Comparison of ENCODE assay signal across 14 cellular contexts in the genomic region with DNA sequence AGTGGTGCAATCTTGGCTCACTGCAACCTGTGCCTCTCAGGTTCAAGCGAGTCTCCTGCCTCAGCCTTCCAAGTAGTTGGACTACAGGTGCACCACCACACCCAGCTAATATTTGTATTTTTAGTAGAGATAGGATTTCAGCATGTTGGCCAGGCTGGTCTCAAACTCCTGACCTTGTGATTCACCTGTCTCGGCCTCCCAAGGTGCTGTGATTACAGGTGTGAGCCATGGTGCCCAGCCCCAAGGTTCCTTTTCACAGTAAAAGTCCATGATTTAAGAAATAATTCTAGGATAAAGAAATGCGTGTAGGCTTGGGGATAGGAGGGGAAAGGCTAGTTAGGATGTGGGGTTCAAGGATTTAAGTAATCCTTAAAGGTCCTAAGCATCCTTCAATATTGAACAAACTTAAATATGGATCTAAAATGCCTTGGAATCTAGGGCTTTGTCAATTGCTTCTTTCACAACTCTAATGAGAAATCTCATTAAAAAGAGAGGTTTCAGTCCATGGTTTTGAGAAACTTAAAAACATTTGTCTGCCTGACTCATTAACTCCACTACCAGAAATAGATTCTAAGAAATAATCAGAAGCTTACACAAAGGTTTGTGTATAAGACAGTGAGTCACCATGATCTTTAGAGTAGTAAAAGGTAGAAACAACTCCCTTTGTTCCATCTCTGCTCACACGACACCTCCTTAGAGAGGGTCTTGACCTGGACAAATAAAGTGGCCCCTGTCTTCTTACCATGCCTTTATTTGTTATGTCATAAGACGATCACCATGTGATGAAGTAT.
DNase-seq lines count a peak whose midpoint lies in the region; ATAC-seq, FAIRE-seq and TF ChIP-seq lines count a peak whose summit lies in the region.
"Had no signal": no experiment of that assay in that cellular context is flagged by ENCODE, and none has a peak within 500 bp of the region (broad histone marks: within the 10 kb centered on the region; RNA-seq: fewer than 3 reads in every experiment).

No MANE protein-coding gene starts in this region.

- CTCF ChIA-PET in activated CD4-positive, alpha-beta T cell treated with anti-CD3 and anti-CD28 coated beads for 36 hours (lab: Charles Lee), result interaction anchor here (0.9 to 1.5 kb wide), 4 partner anchors 14 to 101 kb away, joined by 3 to 6 read pairs (median 3); no protein-coding TSS in a partner anchor

- peaks cover 15% of the 10 kb centered on the region for H3K36me3 Mint-ChIP-seq in activated CD4-positive, alpha-beta T cell treated with anti-CD3 and anti-CD28 coated beads for 36 hours (ENCODE audit: low read depth)

- FAIRE-seq in HTR-8/SVneo (lab: Jason Lieb, UNC), result no peak
- FAIRE-seq: A204.1, colon had no signal

- no peaks in the 10 kb centered on the region for H3F3A ChIP-seq in smooth muscle cell (ENCODE audit: low read depth)

- H3K27me3 ChIP-seq in RWPE2 (ENCODE audit: insufficient read depth, poor library complexity, severe bottlenecking) (no peaks in the 10 kb centered on the region), smooth muscle cell (ENCODE audit: low read depth) (no peaks in the 10 kb centered on the region)
- H3K27me3 ChIP-seq: SJCRH30 had no signal

- H4K20me1 ChIP-seq in smooth muscle cell (ENCODE audit: low read depth), result no peaks in the 10 kb centered on the region

- H3K4me1 ChIP-seq in RWPE2 (ENCODE audit: insufficient read depth, poor library complexity, severe bottlenecking) (peaks cover 41% of the 10 kb centered on the region), smooth muscle cell (ENCODE audit: low read depth) (peaks cover 8% of the 10 kb centered on the region)

- H3K4me1 Mint-ChIP-seq in activated CD4-positive, alpha-beta T cell treated with anti-CD3 and anti-CD28 coated beads for 36 hours, result peaks cover 71% of the 10 kb centered on the region

- peak overlapping the region; percentile 85 for H3K27ac Mint-ChIP-seq in activated CD4-positive, alpha-beta T cell treated with anti-CD3 and anti-CD28 coated beads for 36 hours

- H3K27ac ChIP-seq in RWPE2 (ENCODE audit: poor library complexity, severe bottlenecking), result peak overlapping the region; percentile 97
- H3K27ac ChIP-seq in smooth muscle cell (ENCODE audit: low read depth), result peak overlapping the region; percentile 81
- H3K27ac ChIP-seq: SJCRH30 had no signal

- peak overlapping the region; percentile 57 for H3K9ac ChIP-seq in smooth muscle cell (ENCODE audit: low read depth)

- no peaks in the 10 kb centered on the region for H3K9me3 ChIP-seq in RWPE2 (ENCODE audit: severe bottlenecking)
- H3K9me3 ChIP-seq in smooth muscle cell (replicated peaks; ENCODE audit: low read depth), result no peaks in the 10 kb centered on the region

- 84% methylated on average over 5 of the region's 5 CpGs for WGBS in smooth muscle cell (ENCODE audit: low lambda C conversion rate)

- no peaks in the 10 kb centered on the region for H3K36me3 ChIP-seq in RWPE2 (ENCODE audit: low read depth)
- no peaks in the 10 kb centered on the region for H3K36me3 ChIP-seq in smooth muscle cell (ENCODE audit: low read depth)
- H3K36me3 ChIP-seq: SJCRH30 had no signal

- H3K4me3 ChIP-seq in RWPE2 (ENCODE audit: severe bottlenecking) (no peak overlapping the region), smooth muscle cell (no peak overlapping the region)
- H3K4me3 ChIP-seq: SJCRH30 had no signal

- H3K4me3 Mint-ChIP-seq in activated CD4-positive, alpha-beta T cell treated with anti-CD3 and anti-CD28 coated beads for 36 hours, result no peak overlapping the region
- H3K4me3 Mint-ChIP-seq: neural crest cell had no signal

- TF ChIP-seq CTCF in RWPE2 (IDR thresholded peaks at IDR 0.05; ENCODE audit: poor library complexity, severe bottlenecking) (no peak), smooth muscle cell (IDR thresholded peaks at IDR 0.05; ENCODE audit: borderline replicate concordance, insufficient read depth, poor library complexity, severe bottlenecking) (no peak)

- H2AFZ ChIP-seq in smooth muscle cell (ENCODE audit: low read depth), result no peak overlapping the region

- no peak overlapping the region for H3K4me2 ChIP-seq in smooth muscle cell

- peak; percentile 76 for ATAC-seq in activated CD4-positive, alpha-beta T cell treated with anti-CD3 and anti-CD28 coated beads for 36 hours
- ATAC-seq in RWPE2 (ENCODE audit: low read depth), result peak; percentile 45
- peak; percentile 28 for ATAC-seq in esophagus mucosa

- peaks cover 17% of the 10 kb centered on the region for H3K9me3 Mint-ChIP-seq in activated CD4-positive, alpha-beta T cell treated with anti-CD3 and anti-CD28 coated beads for 36 hours (ENCODE audit: low read depth)

- POLR2A ChIA-PET in activated CD4-positive, alpha-beta T cell treated with anti-CD3 and anti-CD28 coated beads for 36 hours (lab: Charles Lee), result interaction anchor here (1.0 kb wide), 1 partner anchor 31 kb away, joined by 8 read pairs; no protein-coding TSS in a partner anchor

- intact Hi-C loops in activated CD4-positive, alpha-beta T cell treated with anti-CD3 and anti-CD28 coated beads for 36 hours (cut with DNase I, micrococcal nuclease), result loop anchor here (1.0 to 10.0 kb wide), 5 partner anchors 101 to 1189 kb away; partner anchors contain the start of gene TMEM156 (in 1 of the 2)

- no peaks in the 10 kb centered on the region for H3K27me3 Mint-ChIP-seq in activated CD4-positive, alpha-beta T cell treated with anti-CD3 and anti-CD28 coated beads for 36 hours

- no peaks in the 10 kb centered on the region for H3K79me2 ChIP-seq in smooth muscle cell (ENCODE audit: low read depth)

- DNase-seq in activated CD4-positive, alpha-beta T cell treated with anti-CD3 and anti-CD28 coated beads for 36 hours, result no peak
- no peak for DNase-seq in activated CD4-positive, alpha-beta T cell treated with anti-CD3 and anti-CD28 coated beads for 48 hours
- no peak for DNase-seq in RWPE2 (ENCODE audit: low spot score)
- no peak for DNase-seq in smooth muscle cell (lab: John Stamatoyannopoulos, UW; ENCODE audit: unreplicated experiment)
- no peak for DNase-seq in HTR-8/SVneo (ENCODE audit: insufficient read length, low spot score)
- DNase-seq in ureter (ENCODE audit: low spot score), result no peak
- DNase-seq in effector CD8-positive, alpha-beta T cell (lab: John Stamatoyannopoulos, UW), result no peak
- DNase-seq: activated CD8-positive, alpha-beta memory T cell treated with anti-CD3 and anti-CD28 coated beads for 24 hours; NCI-H2029 treated with DMSO at 0.1 percent for 48 hours; SJCRH30 had no signal
